In the genomic region with DNA sequence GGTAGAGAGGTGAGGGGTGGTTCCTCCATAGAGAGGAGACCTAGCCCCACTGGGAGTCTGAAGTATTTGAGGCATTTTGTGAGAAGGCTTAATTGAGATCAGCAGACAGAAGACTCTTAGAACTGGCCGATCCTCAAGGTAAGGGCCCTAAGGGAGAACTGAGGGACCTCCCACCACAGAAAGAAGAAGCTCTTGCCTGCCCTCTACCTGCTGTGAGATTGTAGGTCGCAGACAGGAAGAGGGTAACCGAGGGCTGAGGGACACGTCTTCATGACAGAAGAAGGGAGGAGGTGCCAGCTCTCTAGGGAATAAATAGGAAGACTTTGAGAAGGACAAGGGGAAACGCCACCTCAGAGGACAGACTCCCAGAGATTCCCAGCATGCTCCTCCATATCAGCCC, we compare ENCODE assay signal across 29 cellular contexts. TPM values are rescaled to one million over a fixed set of nuclear protein-coding genes. Genes with fewer than 3 reads are reported as not detected.
DNase-seq lines count a peak whose midpoint lies in the region; ATAC-seq, FAIRE-seq and TF ChIP-seq lines count a peak whose summit lies in the region.
"Had no signal": no experiment of that assay in that cellular context is flagged by ENCODE, and none has a peak within 500 bp of the region (broad histone marks: within the 10 kb centered on the region; RNA-seq: fewer than 3 reads in every experiment).

No MANE protein-coding gene starts in this region.

- no peaks in the 10 kb centered on the region for H3K9me2 ChIP-seq in OCI-LY1 (ENCODE audit: low read depth, low read length)

- no peak overlapping the region for H3K4ac ChIP-seq in H1 (replicated peaks; ENCODE audit: insufficient read length, low read depth, low read length)

- H3K79me2 ChIP-seq in OCI-LY1 (ENCODE audit: insufficient read depth, low read length) (no peaks in the 10 kb centered on the region), H1 (ENCODE audit: control insufficient read depth in 1 of 2, insufficient read depth in 2 of 2, low read length in 2 of 2) (no peaks in the 10 kb centered on the region)

- no peak overlapping the region for H2AK5ac ChIP-seq in H1 (ENCODE audit: low read depth, low read length)

- TF ChIP-seq EP300 in H1 (IDR thresholded peaks at IDR 0.05; ENCODE audit: borderline replicate concordance in 1 of 2, low read depth in 2 of 2, low read length in 2 of 2), result no peak

- peak; percentile 33 to 41; a peak in 3 of 4 replicates for TF ChIP-seq RAD21 in H1 (IDR thresholded peaks at IDR 0.05 in 1 of 2, conservative IDR thresholded peaks at IDR 0.05 in 1 of 2; ENCODE audit: low read depth in 2 of 2, low read length in 2 of 2)

- no peak overlapping the region for H2BK20ac ChIP-seq in H1 (ENCODE audit: low read length)

- H3K23me2 ChIP-seq in H1 (ENCODE audit: low read depth, low read length), result no peaks in the 10 kb centered on the region

- no peak overlapping the region for H3K23ac ChIP-seq in H1 (ENCODE audit: insufficient read length)

- no peaks in the 10 kb centered on the region for H4K20me1 ChIP-seq in OCI-LY1 (ENCODE audit: insufficient read depth, low read length)
- no peaks in the 10 kb centered on the region for H4K20me1 ChIP-seq in H1 (replicated peaks in 1 of 2; ENCODE audit: control insufficient read depth in 1 of 2, insufficient read depth in 2 of 2, low read length in 2 of 2)

- no peak overlapping the region for H3K56ac ChIP-seq in H1 (replicated peaks; ENCODE audit: insufficient read length, low read depth, low read length)

- H4K5ac ChIP-seq in H1 (ENCODE audit: insufficient read length, low read depth, low read length), result no peak overlapping the region

- no peak overlapping the region for H4K91ac ChIP-seq in H1 (replicated peaks; ENCODE audit: insufficient read length, low read length)

- no peaks in the 10 kb centered on the region for H3K27me3 ChIP-seq in HAP-1 (ENCODE audit: low read depth)
- no peaks in the 10 kb centered on the region for H3K27me3 ChIP-seq in OCI-LY1 (ENCODE audit: insufficient read depth, low read length)
- no peaks in the 10 kb centered on the region for H3K27me3 ChIP-seq in H1 (replicated peaks in 1 of 4; ENCODE audit: control insufficient read depth in 3 of 4, extremely low read depth in 1 of 4, insufficient read depth in 3 of 4, low read length in 3 of 4)
- H3K27me3 ChIP-seq: MG63, neutrophil, suprapubic skin had no signal

- TF ChIP-seq CTCF in OCI-LY1 (IDR thresholded peaks at IDR 0.05; ENCODE audit: low read length), result peak; percentile 20; the same call in 1 of the 2 replicates
- no peak for TF ChIP-seq CTCF in H1 (IDR thresholded peaks at IDR 0.05; ENCODE audit: control extremely low read depth in 1 of 3, insufficient read depth in 1 of 3, low read depth in 1 of 3, low read length in 3 of 3)

- in situ Hi-C loops in HAP-1 (cut with MboI; ENCODE audit: low sequenced_read_pairs), result no loop called here

- no peak overlapping the region for H2BK12ac ChIP-seq in H1 (ENCODE audit: low read depth, low read length)

- no peak overlapping the region for H3K14ac ChIP-seq in H1 (ENCODE audit: insufficient read length)

- H3K4me3 ChIP-seq in HAP-1 (no peak overlapping the region), OCI-LY1 (ENCODE audit: low read depth, low read length, poor library complexity, severe bottlenecking) (no peak overlapping the region), H1 (ENCODE audit: extremely low read depth in 1 of 4, insufficient read depth in 2 of 4, low read depth in 3 of 4, low read length in 4 of 4) (no peak overlapping the region)
- H3K4me3 ChIP-seq: MG63, psoas muscle, suprapubic skin had no signal

- H3K9ac ChIP-seq in OCI-LY1 (ENCODE audit: low read length) (no peak overlapping the region), H1 (replicated peaks in 1 of 4; ENCODE audit: extremely low read depth in 1 of 4, low read depth in 3 of 4, low read length in 3 of 4) (no peak overlapping the region)

- H3K27ac ChIP-seq in OCI-LY1 (ENCODE audit: low read depth, low read length, poor library complexity, severe bottlenecking) (no peak overlapping the region), H1 (ENCODE audit: low read depth, low read length) (no peak overlapping the region)
- H3K27ac ChIP-seq: 22Rv1, neutrophil, psoas muscle, suprapubic skin had no signal

- no peak overlapping the region for H3K18ac ChIP-seq in H1 (ENCODE audit: extremely low read depth, low read length)

- no peaks in the 10 kb centered on the region for H3K36me3 ChIP-seq in HAP-1 (replicated peaks)
- H3K36me3 ChIP-seq in OCI-LY1 (ENCODE audit: insufficient read depth, low read length), result no peaks in the 10 kb centered on the region
- H3K36me3 ChIP-seq in H1 (ENCODE audit: control insufficient read depth in 2 of 4, insufficient read depth in 4 of 4, low read length in 3 of 4), result no peaks in the 10 kb centered on the region
- H3K36me3 ChIP-seq: MG63, neutrophil, suprapubic skin had no signal

- WGBS in H1 (ENCODE audit: extremely low coverage in 1 of 2, insufficient coverage in 1 of 2, insufficient read length in 1 of 2, insufficient replicate concordance in 2 of 2, low coverage in 1 of 2, low lambda C conversion rate in 2 of 2, missing lambda C conversion rate in 1 of 2), 2 experiments, result no CpG with 5 or more reads among the region's 5 CpGs

- FAIRE-seq in H1 (lab: Jason Lieb, UNC), result no peak
- FAIRE-seq: islet of Langerhans had no signal

- CTCF ChIA-PET in H1 (lab: Charles Lee; ENCODE audit: partially characterized antibody), result interaction anchor here (0.9 kb wide), 1 partner anchor 1125 kb away, joined by 3 read pairs; no protein-coding TSS in a partner anchor

- TF ChIP-seq POLR2A in H1 (IDR thresholded peaks at IDR 0.05; ENCODE audit: control extremely low read depth in 1 of 2, low read depth in 2 of 2, low read length in 2 of 2), result no peak

- H4K8ac ChIP-seq in H1 (ENCODE audit: extremely low read depth, insufficient read depth, low read length), result no peak overlapping the region

- H3K4me1 ChIP-seq in HAP-1 (peaks cover 22% of the 10 kb centered on the region), OCI-LY1 (ENCODE audit: insufficient read depth, low read length, severe bottlenecking) (no peaks in the 10 kb centered on the region), H1 (replicated peaks in 1 of 4; ENCODE audit: control insufficient read depth in 3 of 4, insufficient read depth in 4 of 4, low read length in 3 of 4) (no peaks in the 10 kb centered on the region)
- H3K4me1 ChIP-seq: psoas muscle, suprapubic skin had no signal

- H2BK5ac ChIP-seq in H1 (ENCODE audit: low read depth, low read length), result no peak overlapping the region

- H2AFZ ChIP-seq in OCI-LY1 (ENCODE audit: low read length) (no peak overlapping the region), H1 (ENCODE audit: low read length) (no peak overlapping the region)

- H3K79me1 ChIP-seq in H1 (ENCODE audit: low read depth, low read length), result no peaks in the 10 kb centered on the region

- H3K9me3 ChIP-seq in HAP-1 (no peaks in the 10 kb centered on the region; the same call in 1 of the 2 replicates), OCI-LY1 (ENCODE audit: low read length) (no peaks in the 10 kb centered on the region), H1 (ENCODE audit: insufficient read depth in 2 of 2, low read depth in 1 of 2, low read length in 1 of 2) (no peaks in the 10 kb centered on the region)
- H3K9me3 ChIP-seq: MG63, neutrophil, psoas muscle, suprapubic skin had no signal

- no peak overlapping the region for H3K4me2 ChIP-seq in OCI-LY1 (ENCODE audit: low read length)
- no peak overlapping the region for H3K4me2 ChIP-seq in H1 (ENCODE audit: insufficient read depth in 1 of 2, low read depth in 2 of 2, low read length in 2 of 2)

- H2BK120ac ChIP-seq in H1 (replicated peaks; ENCODE audit: low read depth, low read length), result no peak overlapping the region

- POLR2A ChIA-PET in H1 (lab: Charles Lee; ENCODE audit: partially characterized antibody), result no interaction called here

- no peak for ATAC-seq in GM21529 (IDR thresholded peaks at IDR 0.05; ENCODE audit: unreplicated experiment)
- ATAC-seq: left ventricle myocardium superior, psoas muscle had no signal

- no peak overlapping the region for H2BK15ac ChIP-seq in H1 (ENCODE audit: low read length)

- no peaks in the 10 kb centered on the region for H3F3A ChIP-seq in OCI-LY1 (ENCODE audit: insufficient read depth, low read length)

- DNase-seq in DMS 273 (lab: John Stamatoyannopoulos, UW; ENCODE audit: unreplicated experiment) (peak; percentile 11), DMS 273 treated with DMSO at 0.1 percent for 48 hours (lab: John Stamatoyannopoulos, UW) (no peak), HAP-1 (ENCODE audit: low spot score in 2 of 2) (peak; percentile 3 to 22), H1 (ENCODE audit: low read depth in 1 of 2, low spot score in 2 of 2) (no peak), retina (no peak), NCI-H510A treated with DMSO at 0.1 percent for 48 hours (lab: John Stamatoyannopoulos, UW) (no peak)
- DNase-seq: activated CD4-positive, alpha-beta T cell treated with anti-CD3 and anti-CD28 coated beads, Interleukin-2, amount 50 U/mL, for 48 hours; activated CD8-positive, alpha-beta memory T cell treated with anti-CD3 and anti-CD28 coated beads, Interleukin-2, amount 50 U/mL, for 4 hours; activated naive CD4-positive, alpha-beta T cell treated with anti-CD3 and anti-CD28 coated beads, Interleukin-2, amount 10 ng/mL, durations not matched to agents 7 days and 5 days; left ventricle myocardium superior; MG63; naive B cell; NCI-H1694; NCI-H526 treated with DMSO at 0.1 percent for 48 hours; psoas muscle; SHP77 treated with DMSO at 0.1 percent for 48 hours; stimulated activated CD4-positive, alpha-beta T cell treated with anti-CD3 and anti-CD28 coated beads, Interleukin-15, amount 100 ng/mL, for 24 hours; stimulated activated naive CD4-positive, alpha-beta T cell had no signal

RNA-seq across cellular contexts. Expression of a gene that starts 24.1 kb away (rescaled TPM):
- total RNA-seq in H1 (2021; fragmentation: NEBNext Ultra II Directional; extraction: Animal tissue kit (Norgen Biotek cat#: 25700)), result not detected in 2 replicates
- polyA plus RNA-seq in H1 (2011; rRNA removed), result not detected in 2 replicates
- not detected for polyA plus RNA-seq in H1 (2011; cell fraction: cytosol; rRNA removed)
- polyA plus RNA-seq in H1 (2011; cell fraction: nucleus; rRNA removed), result not detected
- not detected in 4 replicates for polyA plus RNA-seq in H1 (2012, experiment 1 of 2)
- not detected for polyA plus RNA-seq in H1 (2012, experiment 2 of 2)
- polyA plus RNA-seq in H1 (2013, experiment 1 of 2), result not detected
- not detected for polyA plus RNA-seq in H1 (2013, experiment 2 of 2)
- polyA minus RNA-seq in H1 (2011; rRNA and poly(A)+ RNA removed), result not detected in 2 replicates
- polyA minus RNA-seq in H1 (2011; cell fraction: cytosol; rRNA and poly(A)+ RNA removed), result not detected
- polyA minus RNA-seq in H1 (2011; cell fraction: nucleus; rRNA and poly(A)+ RNA removed), result not detected
- total RNA-seq: activated T-helper 1 cell treated with anti-CD3 and anti-CD28 coated beads, Interleukin-12 subunit alpha, Interleukin-12 subunit beta, Interleukin-2, Interleukin-4 antibody, amounts not matched to agents 30 ng/mL and 10 ng/mL and 1 ng/mL, durations not matched to agents 14 hours and 24 hours and 36 hours; chondrocyte; left ventricle myocardium superior; mesothelial cell of epicardium; psoas muscle; suprapubic skin; urinary bladder had no signal
- polyA plus RNA-seq: psoas muscle, urinary bladder had no signal

RNA-seq across cellular contexts. Expression of a gene that starts 41.5 kb away (rescaled TPM):
- not detected in 2 replicates for total RNA-seq in H1 (2021; fragmentation: NEBNext Ultra II Directional; extraction: Animal tissue kit (Norgen Biotek cat#: 25700))
- not detected in 2 replicates for polyA plus RNA-seq in H1 (2011; rRNA removed)
- not detected for polyA plus RNA-seq in H1 (2011; cell fraction: cytosol; rRNA removed)
- 0.41 TPM for polyA plus RNA-seq in H1 (2011; cell fraction: nucleus; rRNA removed)
- not detected in 4 replicates for polyA plus RNA-seq in H1 (2012, experiment 1 of 2)
- polyA plus RNA-seq in H1 (2012, experiment 2 of 2), result not detected
- not detected for polyA plus RNA-seq in H1 (2013, experiment 1 of 2)
- not detected for polyA plus RNA-seq in H1 (2013, experiment 2 of 2)
- 0.09 TPM in 1 of 2 replicates, not detected in the other for polyA minus RNA-seq in H1 (2011; rRNA and poly(A)+ RNA removed)
- polyA minus RNA-seq in H1 (2011; cell fraction: cytosol; rRNA and poly(A)+ RNA removed), result not detected
- not detected for polyA minus RNA-seq in H1 (2011; cell fraction: nucleus; rRNA and poly(A)+ RNA removed)
- total RNA-seq: activated T-helper 1 cell treated with anti-CD3 and anti-CD28 coated beads, Interleukin-12 subunit alpha, Interleukin-12 subunit beta, Interleukin-2, Interleukin-4 antibody, amounts not matched to agents 30 ng/mL and 10 ng/mL and 1 ng/mL, durations not matched to agents 14 hours and 24 hours and 36 hours; chondrocyte; H4; left ventricle myocardium superior; psoas muscle; suprapubic skin; urinary bladder had no signal
- polyA plus RNA-seq: psoas muscle, urinary bladder had no signal

Comparison
In these comparisons a context has a peak if more than half of its experiments do, and no peak if none do; other contexts are left out.
1. DNase-seq: peak in DMS 273 (single experiment) and HAP-1 (2 of 2); none in DMS 273 treated with DMSO at 0.1 percent for 48 hours (single experiment), H1 (0 of 2), retina (single experiment) and NCI-H510A treated with DMSO at 0.1 percent for 48 hours (single experiment).